Comparison of ENCODE assay signal across 1 cellular context in genomic region chr2:221571391-221572179, GRCh38.
A peak's percentile ranks its signal among the peaks of the same experiment; 100 is the strongest.
TF ChIP-seq lines count a peak whose summit lies in the region.

No MANE protein-coding gene starts in this region.

TF ChIP-seq in IMR-90, 13 proteins besides CTCF, POLR2A, EP300 and RAD21 (continued from another document):
- TF ChIP-seq MXI1 (IDR thresholded peaks at IDR 0.05; ENCODE audit: borderline replicate concordance, low read depth, low read length) (no peak; the same call in 1 of the 2 replicates), SMC3 (IDR thresholded peaks at IDR 0.05; ENCODE audit: low read depth, low read length) (no peak; the same call in 1 of the 2 replicates), NFE2L2 (IDR thresholded peaks at IDR 0.05; ENCODE audit: low read depth, low read length) (no peak), BHLHE40 (IDR thresholded peaks at IDR 0.05; ENCODE audit: low read depth, low read length) (0 out of 2 replicates have a peak, but pooled peaks have one; percentile 15), CEBPB (IDR thresholded peaks at IDR 0.05; ENCODE audit: low read depth, low read length) (no peak), ELK1 (IDR thresholded peaks at IDR 0.05; ENCODE audit: borderline replicate concordance, low read depth, low read length) (no peak), RCOR1 (IDR thresholded peaks at IDR 0.05; ENCODE audit: insufficient replicate concordance, low read length) (no peak), RFX5 (IDR thresholded peaks at IDR 0.05; ENCODE audit: low read depth, low read length) (no peak), USF2 (IDR thresholded peaks at IDR 0.05; ENCODE audit: low read depth, low read length) (no peak), FOS (IDR thresholded peaks at IDR 0.05; ENCODE audit: low read depth, low read length) (no peak), MAZ (IDR thresholded peaks at IDR 0.05; ENCODE audit: borderline replicate concordance, low read depth, low read length) (no peak)
